ENCODE assay signal across 16 cellular contexts in the genomic region with DNA sequence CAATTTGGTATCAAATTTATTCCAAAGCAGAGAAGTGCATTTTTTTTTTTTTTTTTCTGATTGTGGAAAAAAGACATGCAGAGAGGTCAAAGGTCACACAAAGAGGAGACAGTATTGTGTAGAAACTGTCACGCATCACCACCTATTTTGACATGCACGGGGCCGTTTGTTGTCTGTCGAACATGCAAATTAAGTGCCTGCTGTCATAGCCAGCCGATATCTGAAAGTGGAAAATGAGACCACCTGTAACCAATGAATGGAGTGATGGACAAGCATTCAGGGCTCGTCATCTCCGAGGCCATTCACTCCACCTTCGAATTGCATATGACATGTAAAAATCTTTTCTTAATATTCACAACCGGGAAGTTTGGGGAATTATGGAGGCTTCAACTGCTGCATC.
"Had no signal": no experiment of that assay in that cellular context is flagged by ENCODE, and none has a peak within 500 bp of the region (broad histone marks: within the 10 kb centered on the region; RNA-seq: fewer than 3 reads in every experiment).

No MANE protein-coding gene starts in this region.

- H3K4me1 Mint-ChIP-seq: activated CD4-positive, alpha-beta memory T cell treated with anti-CD3 and anti-CD28 coated beads, Interleukin-2, amount 10 ng/mL, durations not matched to agents 7 days and 5 days; activated naive CD8-positive, alpha-beta T cell treated with anti-CD3 and anti-CD28 coated beads for 36 hours; stimulated activated naive B cell treated with anti-CD40 and anti-IgM and Interleukin-4, amounts not matched to agents 10 μg/mL and 1 μg/mL and 100 μg/mL, for 72 hours had no signal

- H3K27ac ChIP-seq: psoas muscle, spleen had no signal

- H3K27ac Mint-ChIP-seq: activated CD4-positive, alpha-beta memory T cell treated with anti-CD3 and anti-CD28 coated beads, Interleukin-2, amount 10 ng/mL, durations not matched to agents 7 days and 5 days; activated naive CD8-positive, alpha-beta T cell treated with anti-CD3 and anti-CD28 coated beads for 36 hours; activated T-cell treated with anti-CD3 and anti-CD28 coated beads, Interleukin-2, amount 50 U/mL, for 72 hours; naive B cell; stimulated activated naive B cell treated with anti-CD40 and anti-IgM and Interleukin-4, amounts not matched to agents 10 μg/mL and 1 μg/mL and 100 μg/mL, for 72 hours had no signal

- H3K27me3 Mint-ChIP-seq: activated CD4-positive, alpha-beta memory T cell treated with anti-CD3 and anti-CD28 coated beads, Interleukin-2, amount 10 ng/mL, durations not matched to agents 7 days and 5 days; activated naive CD8-positive, alpha-beta T cell treated with anti-CD3 and anti-CD28 coated beads for 36 hours; naive B cell; stimulated activated naive B cell treated with anti-CD40 and anti-IgM and Interleukin-4, amounts not matched to agents 10 μg/mL and 1 μg/mL and 100 μg/mL, for 72 hours had no signal

- H3K4me3 ChIP-seq: lung, psoas muscle, spleen had no signal

- DNase-seq: activated CD4-positive, alpha-beta memory T cell treated with anti-CD3 and anti-CD28 coated beads, Interleukin-2, amount 10 ng/mL, durations not matched to agents 7 days and 5 days; activated CD8-positive, alpha-beta memory T cell treated with anti-CD3 and anti-CD28 coated beads, Interleukin-2, amount 50 U/mL, for 4 hours; activated gamma-delta T cell treated with Interleukin-2 at 50 U/mL for 16 hours; activated naive CD8-positive, alpha-beta T cell treated with anti-CD3 and anti-CD28 coated beads for 36 hours; activated T-cell treated with anti-CD3 and anti-CD28 coated beads, Interleukin-2, amount 50 U/mL, for 72 hours; dermis blood vessel endothelial cell; naive B cell; nucleus accumbens; psoas muscle; spleen; stimulated activated CD4-positive, alpha-beta T cell treated with anti-CD3 and anti-CD28 coated beads, Interleukin-2, amount 100 ng/mL, for 24 hours; stimulated activated naive B cell treated with anti-CD40 and anti-IgM and Interleukin-4, amounts not matched to agents 10 μg/mL and 1 μg/mL and 100 μg/mL, for 72 hours; substantia nigra; trophoblast cell had no signal

- H3K4me1 ChIP-seq: psoas muscle, spleen had no signal

- H3K4me3 Mint-ChIP-seq: activated CD4-positive, alpha-beta memory T cell treated with anti-CD3 and anti-CD28 coated beads, Interleukin-2, amount 10 ng/mL, durations not matched to agents 7 days and 5 days; activated naive CD8-positive, alpha-beta T cell treated with anti-CD3 and anti-CD28 coated beads for 36 hours; activated T-cell treated with anti-CD3 and anti-CD28 coated beads, Interleukin-2, amount 50 U/mL, for 72 hours; naive B cell; stimulated activated naive B cell treated with anti-CD40 and anti-IgM and Interleukin-4, amounts not matched to agents 10 μg/mL and 1 μg/mL and 100 μg/mL, for 72 hours had no signal

- ATAC-seq: activated T-cell treated with anti-CD3 and anti-CD28 coated beads, Interleukin-2, amount 50 U/mL, for 72 hours; psoas muscle; sciatic nerve; stimulated activated naive B cell treated with anti-CD40 and anti-IgM and Interleukin-4, amounts not matched to agents 10 μg/mL and 1 μg/mL and 100 μg/mL, for 72 hours had no signal

- H3K9me3 ChIP-seq: psoas muscle had no signal

- H3K36me3 Mint-ChIP-seq: activated naive CD8-positive, alpha-beta T cell treated with anti-CD3 and anti-CD28 coated beads for 36 hours; naive B cell; stimulated activated naive B cell treated with anti-CD40 and anti-IgM and Interleukin-4, amounts not matched to agents 10 μg/mL and 1 μg/mL and 100 μg/mL, for 72 hours had no signal

- H3K36me3 ChIP-seq: spleen had no signal

- H3K27me3 ChIP-seq: spleen had no signal
